In the genomic region with DNA sequence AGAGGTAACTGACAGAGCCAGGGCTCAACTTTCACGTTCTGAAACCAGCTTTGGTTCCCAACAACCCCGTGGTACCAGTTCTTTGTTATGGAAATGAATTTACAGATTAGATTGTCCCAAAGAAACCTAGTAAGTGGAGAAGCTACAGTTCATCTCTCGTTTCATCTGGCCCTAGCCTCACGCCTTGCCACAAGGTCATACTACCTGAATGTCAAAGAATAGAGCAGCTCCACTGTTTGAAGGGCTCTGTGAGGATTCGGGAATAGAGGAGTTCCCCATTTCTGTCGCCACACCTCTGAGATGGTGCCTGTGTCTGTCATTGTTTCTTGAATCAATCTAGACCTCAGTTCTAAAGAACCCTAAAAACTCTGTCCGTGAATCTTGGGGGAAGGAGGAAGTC, we compare ENCODE assay signal across 14 cellular contexts. TPM values are rescaled to one million over a fixed set of nuclear protein-coding genes. Genes with fewer than 3 reads are reported as not detected.
DNase-seq lines count a peak whose midpoint lies in the region; TF ChIP-seq lines count a peak whose summit lies in the region.
"Had no signal": no experiment of that assay in that cellular context is flagged by ENCODE, and none has a peak within 500 bp of the region (broad histone marks: within the 10 kb centered on the region; RNA-seq: fewer than 3 reads in every experiment).

No MANE protein-coding gene starts in this region.

- H3K4me3 ChIP-seq in H7 (ENCODE audit: insufficient read depth, low read depth, low read length) (no peak overlapping the region), suprapubic skin (no peak overlapping the region)

- TF ChIP-seq EP300 in suprapubic skin (IDR thresholded peaks at IDR 0.05) = no peak

- H3K36me3 Mint-ChIP-seq in CD14-positive monocyte (no peaks in the 10 kb centered on the region), neural crest cell (ENCODE audit: low read depth) (no peaks in the 10 kb centered on the region), glutamatergic neuron (ENCODE audit: unreplicated experiment) (no peaks in the 10 kb centered on the region)
- no peaks in the 10 kb centered on the region for H3K36me3 Mint-ChIP-seq in activated T-helper 2 cell treated with anti-CD3 and anti-CD28 coated beads, Interferon-gamma antibody, Interleukin-2, Interleukin-4, amounts not matched to agents 10 μg/mL and 5 μg/mL and 100 μg/mL, durations not matched to agents 14 hours and 24 hours and 36 hours (ENCODE audit: low read depth)

- H3K27ac Mint-ChIP-seq in CD14-positive monocyte (peak overlapping the region; percentile 84 to 99 (median 94)), neural crest cell (ENCODE audit: unreplicated experiment) (peak overlapping the region; percentile 58), glutamatergic neuron (ENCODE audit: unreplicated experiment) (no peak overlapping the region)
- peak overlapping the region; percentile 42 for H3K27ac Mint-ChIP-seq in activated T-helper 2 cell treated with anti-CD3 and anti-CD28 coated beads, Interferon-gamma antibody, Interleukin-2, Interleukin-4, amounts not matched to agents 10 μg/mL and 5 μg/mL and 100 μg/mL, durations not matched to agents 14 hours and 24 hours and 36 hours

- H3K27me3 ChIP-seq in H7 (ENCODE audit: control insufficient read depth, insufficient read depth, low read length) (no peaks in the 10 kb centered on the region), suprapubic skin (no peaks in the 10 kb centered on the region)
- H3K27me3 ChIP-seq: BE2C had no signal

- DNase-seq in CD14-positive monocyte (ENCODE audit: low spot score) (no peak), H7 (peak; percentile 54), neural crest cell (ENCODE audit: low read depth, low spot score) (no peak), glutamatergic neuron (no peak), suprapubic skin (ENCODE audit: low spot score in 2 of 2) (no peak), iPS-NIHi11 (ENCODE audit: low spot score) (no peak)
- DNase-seq in activated T-helper 2 cell treated with anti-CD3 and anti-CD28 coated beads, Interferon-gamma antibody, Interleukin-2, Interleukin-4, amounts not matched to agents 10 μg/mL and 5 μg/mL and 100 μg/mL, durations not matched to agents 14 hours and 24 hours and 36 hours (ENCODE audit: low spot score) = no peak
- no peak for DNase-seq in stimulated activated CD8-positive, alpha-beta memory T cell treated with anti-CD3 and anti-CD28 coated beads, Interleukin-4, amount 100 ng/mL, for 48 hours
- DNase-seq: activated CD4-positive, CD25-positive, alpha-beta regulatory T cell treated with anti-CD3 and anti-CD28 coated beads, Interleukin-2, amount 50 U/mL, for 72 hours; BE2C; mammary epithelial cell; NCI-H1092 treated with DMSO at 0.1 percent for 48 hours; trophoblast cell had no signal

- H3K27ac ChIP-seq in suprapubic skin = no peak overlapping the region

- WGBS in suprapubic skin = 56% methylated on average over 7 of the region's 7 CpGs

- H3K4me1 ChIP-seq in suprapubic skin = peaks cover 52% of the 10 kb centered on the region
- H3K4me1 ChIP-seq: BE2C had no signal

- H3K4me1 Mint-ChIP-seq in CD14-positive monocyte = peaks cover 39% of the 10 kb centered on the region
- peaks cover 30% of the 10 kb centered on the region for H3K4me1 Mint-ChIP-seq in activated T-helper 2 cell treated with anti-CD3 and anti-CD28 coated beads, Interferon-gamma antibody, Interleukin-2, Interleukin-4, amounts not matched to agents 10 μg/mL and 5 μg/mL and 100 μg/mL, durations not matched to agents 14 hours and 24 hours and 36 hours (ENCODE audit: low read depth)
- peaks cover 25% of the 10 kb centered on the region for H3K4me1 Mint-ChIP-seq in neural crest cell
- no peaks in the 10 kb centered on the region for H3K4me1 Mint-ChIP-seq in glutamatergic neuron (ENCODE audit: low read depth, unreplicated experiment)

- no peaks in the 10 kb centered on the region for H3K36me3 ChIP-seq in H7 (replicated peaks; ENCODE audit: control insufficient read depth, insufficient read depth, low read length)
- no peaks in the 10 kb centered on the region for H3K36me3 ChIP-seq in suprapubic skin
- H3K36me3 ChIP-seq: BE2C had no signal

- no peak for TF ChIP-seq POLR2A in suprapubic skin (IDR thresholded peaks at IDR 0.05)

- H3K9me3 Mint-ChIP-seq in CD14-positive monocyte (no peaks in the 10 kb centered on the region), neural crest cell (no peaks in the 10 kb centered on the region), glutamatergic neuron (ENCODE audit: unreplicated experiment) (no peaks in the 10 kb centered on the region)
- no peaks in the 10 kb centered on the region for H3K9me3 Mint-ChIP-seq in activated T-helper 2 cell treated with anti-CD3 and anti-CD28 coated beads, Interferon-gamma antibody, Interleukin-2, Interleukin-4, amounts not matched to agents 10 μg/mL and 5 μg/mL and 100 μg/mL, durations not matched to agents 14 hours and 24 hours and 36 hours

- H3K4me3 Mint-ChIP-seq in CD14-positive monocyte (no peak overlapping the region), neural crest cell (no peak overlapping the region), glutamatergic neuron (ENCODE audit: unreplicated experiment) (no peak overlapping the region)
- H3K4me3 Mint-ChIP-seq in activated T-helper 2 cell treated with anti-CD3 and anti-CD28 coated beads, Interferon-gamma antibody, Interleukin-2, Interleukin-4, amounts not matched to agents 10 μg/mL and 5 μg/mL and 100 μg/mL, durations not matched to agents 14 hours and 24 hours and 36 hours (ENCODE audit: low read depth) = no peak overlapping the region

- H3K27me3 Mint-ChIP-seq in CD14-positive monocyte (ENCODE audit: low read depth in 3 of 3) (no peaks in the 10 kb centered on the region), neural crest cell (ENCODE audit: low read depth) (no peaks in the 10 kb centered on the region), glutamatergic neuron (ENCODE audit: unreplicated experiment) (no peaks in the 10 kb centered on the region)
- no peaks in the 10 kb centered on the region for H3K27me3 Mint-ChIP-seq in activated T-helper 2 cell treated with anti-CD3 and anti-CD28 coated beads, Interferon-gamma antibody, Interleukin-2, Interleukin-4, amounts not matched to agents 10 μg/mL and 5 μg/mL and 100 μg/mL, durations not matched to agents 14 hours and 24 hours and 36 hours (ENCODE audit: low read depth)

- intact Hi-C loops in CD14-positive monocyte (cut with micrococcal nuclease) = no loop called here
- intact Hi-C loops in activated T-helper 2 cell treated with anti-CD3 and anti-CD28 coated beads, Interferon-gamma antibody, Interleukin-2, Interleukin-4, amounts not matched to agents 10 μg/mL and 5 μg/mL and 100 μg/mL, durations not matched to agents 14 hours and 24 hours and 36 hours (cut with micrococcal nuclease) = no loop called here

- no peaks in the 10 kb centered on the region for H3K9me3 ChIP-seq in suprapubic skin
- H3K9me3 ChIP-seq: BE2C had no signal

- TF ChIP-seq CTCF in CD14-positive monocyte (IDR thresholded peaks at IDR 0.05) (no peak), neural crest cell (conservative IDR thresholded peaks at IDR 0.05) (no peak), glutamatergic neuron (IDR thresholded peaks at IDR 0.05; ENCODE audit: partially characterized antibody, unreplicated experiment) (no peak), suprapubic skin (IDR thresholded peaks at IDR 0.05) (no peak)

RNA-seq across cellular contexts. Expression of gene CDC42, which starts 15.0 kb away (rescaled TPM):
- polyA plus RNA-seq in CD14-positive monocyte = 100 to 1,000 TPM; 606 to 731 TPM
- total RNA-seq in H7 (2014; rRNA removed; shearing (Covaris generic)) = 448 and 499 TPM in 2 replicates
- 342 and 350 TPM in 2 replicates for total RNA-seq in activated T-helper 2 cell treated with anti-CD3 and anti-CD28 coated beads, Interferon-gamma antibody, Interleukin-2, Interleukin-4, amounts not matched to agents 10 μg/mL and 5 μg/mL and 100 μg/mL, durations not matched to agents 14 hours and 24 hours and 36 hours
- total RNA-seq in neural crest cell = 192 and 198 TPM in 2 replicates
- 283 TPM for total RNA-seq in glutamatergic neuron (ENCODE audit: unreplicated experiment)
- total RNA-seq in suprapubic skin = 100 to 1,000 TPM; 108 to 223 (median 200) TPM

RNA-seq across cellular contexts. Expression of gene CELA3A, which starts 36.1 kb away (rescaled TPM):
- polyA plus RNA-seq in CD14-positive monocyte = not detected
- total RNA-seq in H7 (2014; rRNA removed; shearing (Covaris generic)) = not detected in 2 replicates
- total RNA-seq in activated T-helper 2 cell treated with anti-CD3 and anti-CD28 coated beads, Interferon-gamma antibody, Interleukin-2, Interleukin-4, amounts not matched to agents 10 μg/mL and 5 μg/mL and 100 μg/mL, durations not matched to agents 14 hours and 24 hours and 36 hours = not detected in 2 replicates
- total RNA-seq in neural crest cell (not detected in 2 replicates), glutamatergic neuron (ENCODE audit: unreplicated experiment) (not detected), suprapubic skin (not detected)
- total RNA-seq: mammary epithelial cell, NCI-H460 had no signal
- polyA plus RNA-seq: mammary epithelial cell had no signal
